In genomic region chr16:51851111-51851510, GRCh38 we compare ENCODE assay signal across 24 cellular contexts.
"Had no signal": no experiment of that assay in that cellular context is flagged by ENCODE, and none has a peak within 500 bp of the region (broad histone marks: within the 10 kb centered on the region; RNA-seq: fewer than 3 reads in every experiment).

No MANE protein-coding gene starts in this region.

- H2AFZ ChIP-seq: parathyroid adenoma had no signal

- H3K9me3 ChIP-seq: neutrophil, stomach, thyroid gland had no signal

- H3K9ac ChIP-seq: parathyroid adenoma had no signal

- H3K27me3 ChIP-seq: left lung, neutrophil, right atrium auricular region, stomach, thyroid gland had no signal

- H3K4me1 ChIP-seq: left lung, parathyroid adenoma, right atrium auricular region, stomach had no signal

- H3K4me2 ChIP-seq: smooth muscle cell had no signal

- H3K4me3 ChIP-seq: left lung, right atrium auricular region, smooth muscle cell, stomach, thyroid gland had no signal

- H3K36me3 ChIP-seq: left lung, neutrophil, right atrium auricular region, stomach, thyroid gland had no signal

- H3K27ac ChIP-seq: left lung, neutrophil, parathyroid adenoma, right atrium auricular region, stomach, thyroid gland had no signal

- H3K79me2 ChIP-seq: parathyroid adenoma had no signal

- H3K4me1 Mint-ChIP-seq: natural killer cell; stimulated activated effector memory CD8-positive, alpha-beta T cell treated with anti-CD3 and anti-CD28 coated beads, Interleukin-12 subunit alpha, Interleukin-12 subunit beta, amount 100 ng/mL, for 72 hours had no signal

- H3K27me3 Mint-ChIP-seq: effector memory CD8-positive, alpha-beta T cell had no signal

- H3K4me3 Mint-ChIP-seq: effector memory CD8-positive, alpha-beta T cell; natural killer cell; neural crest cell; stimulated activated effector memory CD8-positive, alpha-beta T cell treated with anti-CD3 and anti-CD28 coated beads, Interleukin-12 subunit alpha, Interleukin-12 subunit beta, amount 100 ng/mL, for 72 hours had no signal

- ATAC-seq: effector memory CD8-positive, alpha-beta T cell; left cardiac atrium; left lung; natural killer cell; sciatic nerve; stimulated activated effector memory CD8-positive, alpha-beta T cell treated with anti-CD3 and anti-CD28 coated beads, Interleukin-12 subunit alpha, Interleukin-12 subunit beta, amount 100 ng/mL, for 72 hours had no signal

- DNase-seq: cerebellar nuclear complex; cortex of kidney; effector memory CD8-positive, alpha-beta T cell; kidney; left cardiac atrium; left lung; natural killer cell; stimulated activated CD4-positive, alpha-beta T cell treated with anti-CD3 and anti-CD28 coated beads, Interleukin-12 subunit alpha, Interleukin-12 subunit beta, amount 100 ng/mL, for 4 hours; stimulated activated CD4-positive, alpha-beta T cell treated with anti-CD3 and anti-CD28 coated beads, Interleukin-1b, Interleukin-23, amount 100 ng/mL, for 48 hours; stimulated activated CD4-positive, alpha-beta T cell treated with anti-CD3 and anti-CD28 coated beads, Interleukin-4, amount 100 ng/mL, for 24 hours; stimulated activated naive CD4-positive, alpha-beta T cell treated with Interleukin-2 at 50 U/mL for 16 hours; stomach; thyroid gland; trophoblast cell had no signal

- H3K36me3 Mint-ChIP-seq: natural killer cell; stimulated activated effector memory CD8-positive, alpha-beta T cell treated with anti-CD3 and anti-CD28 coated beads, Interleukin-12 subunit alpha, Interleukin-12 subunit beta, amount 100 ng/mL, for 72 hours had no signal

- H3K27ac Mint-ChIP-seq: effector memory CD8-positive, alpha-beta T cell; natural killer cell; progenitor cell of endocrine pancreas; stimulated activated effector memory CD8-positive, alpha-beta T cell treated with anti-CD3 and anti-CD28 coated beads, Interleukin-12 subunit alpha, Interleukin-12 subunit beta, amount 100 ng/mL, for 72 hours had no signal

- FAIRE-seq: endometrium, frontal cortex, kidney had no signal
